8 cellular contexts compared by ENCODE assay signal in genomic region chr2:9782197-9782719, GRCh38.
DNase-seq lines count a peak whose midpoint lies in the region; ATAC-seq and TF ChIP-seq lines count a peak whose summit lies in the region.

No MANE protein-coding gene starts in this region.

- no peaks in the 10 kb centered on the region for H3K9me3 ChIP-seq in transverse colon

- intact Hi-C loops in left colon (cut with DNase I, micrococcal nuclease) (no loop called here), transverse colon (cut with DNase I; ENCODE audit: low total_unique reads) (no loop called here)

- TF ChIP-seq CTCF in transverse colon (IDR thresholded peaks at IDR 0.05), result no peak

- H3K27me3 ChIP-seq in transverse colon, result no peaks in the 10 kb centered on the region

- H3K4me1 ChIP-seq in transverse colon, result peaks cover 0 to 10% (median 4%) of the 10 kb centered on the region in 4 donors

- in situ Hi-C loops in transverse colon (cut with MboI; ENCODE audit: low pct_ligation_motif_present in 1 of 4, low pct_unique_long_range_greater_than_20kb in 1 of 4, low sequenced_read_pairs in 3 of 4), result no loop called here

- TF ChIP-seq POLR2A in transverse colon (IDR thresholded peaks at IDR 0.05), result no peak

- peak overlapping the region in 2 of 4 donors; percentile 20 to 38 for H3K27ac ChIP-seq in transverse colon

- H3K36me3 ChIP-seq in transverse colon, result no peaks in the 10 kb centered on the region

- TF ChIP-seq EP300 in transverse colon (IDR thresholded peaks at IDR 0.05; ENCODE audit: low read depth), result no peak

- no peak overlapping the region for H3K4me3 ChIP-seq in transverse colon

- WGBS in transverse colon (ENCODE audit: low coverage in 1 of 2), 2 donors, result 45 to 63% methylated on average over 7 to 8 of the region's 8 CpGs

- peak; percentile 86 for ATAC-seq in left colon
- ATAC-seq in GM19328 (IDR thresholded peaks at IDR 0.05; ENCODE audit: unreplicated experiment), result no peak
- ATAC-seq in HG03460 (IDR thresholded peaks at IDR 0.05; ENCODE audit: unreplicated experiment), result no peak

- DNase-seq in NCI-H82 (lab: John Stamatoyannopoulos, UW), result peak; percentile 24
- no peak for DNase-seq in NCI-H82 treated with DMSO at 0.1 percent for 48 hours (lab: John Stamatoyannopoulos, UW; ENCODE audit: unreplicated experiment)
- peak; percentile 76 to 81 for DNase-seq in activated T-cell treated with anti-CD3 and anti-CD28 coated beads, Interleukin-2, amount 50 U/mL, for 48 hours
- peak; percentile 59 to 78 for DNase-seq in left colon
- peak; percentile 63 for DNase-seq in transverse colon
- DNase-seq in superior temporal gyrus (ENCODE audit: extremely low spot score), result no peak

Comparison
In these comparisons a context has a peak if more than half of its experiments do, and no peak if none do; other contexts are left out.
1. DNase-seq: peak in NCI-H82 (single experiment), activated T-cell treated with anti-CD3 and anti-CD28 coated beads, Interleukin-2, amount 50 U/mL, for 48 hours (2 of 2), left colon (2 of 2) and transverse colon (single experiment); none in NCI-H82 treated with DMSO at 0.1 percent for 48 hours (single experiment) and superior temporal gyrus (single experiment).